9 cellular contexts compared by ENCODE assay signal in genomic region chr1:153357853-153358690, GRCh38. TPM values are rescaled to one million over a fixed set of nuclear protein-coding genes. Genes with fewer than 3 reads are reported as not detected.
DNase-seq lines count a peak whose midpoint lies in the region; ATAC-seq and TF ChIP-seq lines count a peak whose summit lies in the region.
"Had no signal": no experiment of that assay in that cellular context is flagged by ENCODE, and none has a peak within 500 bp of the region (broad histone marks: within the 10 kb centered on the region; RNA-seq: fewer than 3 reads in every experiment).

S100A9 (plus strand) TSS chr1:153357854; CDS start chr1:153358284, 430 bp downstream.

- no peaks in the 10 kb centered on the region for H3K9me3 Mint-ChIP-seq in activated naive CD4-positive, alpha-beta T cell treated with anti-CD3 and anti-CD28 coated beads for 36 hours

- H3K27me3 ChIP-seq in upper lobe of right lung (no peaks in the 10 kb centered on the region), tibial artery (no peaks in the 10 kb centered on the region)

- no peak for DNase-seq in activated naive CD4-positive, alpha-beta T cell treated with anti-CD3 and anti-CD28 coated beads for 36 hours
- DNase-seq in activated naive CD4-positive, alpha-beta T cell treated with Interleukin-2 at 50 U/mL for 16 hours, result no peak
- no peak for DNase-seq in epithelial cell of prostate (ENCODE audit: low read depth, low spot score)
- no peak for DNase-seq in mucosa of gallbladder (ENCODE audit: low spot score)
- DNase-seq in upper lobe of right lung, result no peak
- no peak for DNase-seq in LoVo (ENCODE audit: low spot score)
- no peak for DNase-seq in tibial artery
- no peak for DNase-seq in SW480 (ENCODE audit: low spot score)

- peak within 1 kb of the TSS; percentile 6 for H3K4me3 Mint-ChIP-seq in activated naive CD4-positive, alpha-beta T cell treated with anti-CD3 and anti-CD28 coated beads for 36 hours

- peak within 1 kb of the TSS; percentile 90 for H3K27ac ChIP-seq in epithelial cell of prostate
- H3K27ac ChIP-seq in upper lobe of right lung, result peak within 1 kb of the TSS; percentile 84
- H3K27ac ChIP-seq in tibial artery, result no peak within 1 kb of the TSS

- H3K4me3 ChIP-seq in upper lobe of right lung (peak within 1 kb of the TSS; percentile 40), tibial artery (no peak within 1 kb of the TSS)

- intact Hi-C loops in activated naive CD4-positive, alpha-beta T cell treated with anti-CD3 and anti-CD28 coated beads for 36 hours (cut with micrococcal nuclease), result loop anchor here (10.0 kb wide), 1 partner anchor 417 kb away; the partner anchor contains the start of gene SLC27A3
- intact Hi-C loops in upper lobe of right lung (cut with DNase I), result no loop called here
- intact Hi-C loops in tibial artery (cut with DNase I; ENCODE audit: low total_unique reads), result no loop called here

- no peak for TF ChIP-seq CTCF in upper lobe of right lung (IDR thresholded peaks at IDR 0.05)
- TF ChIP-seq CTCF in tibial artery (IDR thresholded peaks at IDR 0.05), result no peak

- H3K4me1 ChIP-seq in upper lobe of right lung, result peaks cover 17% of the 10 kb centered on the region
- no peaks in the 10 kb centered on the region for H3K4me1 ChIP-seq in tibial artery

- H3K27ac Mint-ChIP-seq in activated naive CD4-positive, alpha-beta T cell treated with anti-CD3 and anti-CD28 coated beads for 36 hours, result peak within 1 kb of the TSS; percentile 0

- peaks cover 18% of the 10 kb centered on the region for H3K4me1 Mint-ChIP-seq in activated naive CD4-positive, alpha-beta T cell treated with anti-CD3 and anti-CD28 coated beads for 36 hours (ENCODE audit: low read depth)

- CTCF ChIA-PET in activated naive CD4-positive, alpha-beta T cell treated with anti-CD3 and anti-CD28 coated beads for 36 hours (lab: Charles Lee), result interaction anchor here (0.7 to 2.4 kb wide), 6 partner anchors 10 to 137 kb away, joined by 3 to 35 read pairs (median 4); partner anchors contain the start of gene PGLYRP4

- H3K36me3 Mint-ChIP-seq in activated naive CD4-positive, alpha-beta T cell treated with anti-CD3 and anti-CD28 coated beads for 36 hours (ENCODE audit: low read depth), result no peaks in the 10 kb centered on the region

- H3K9me3 ChIP-seq in upper lobe of right lung, result no peaks in the 10 kb centered on the region
- H3K9me3 ChIP-seq in tibial artery, result no peaks in the 10 kb centered on the region

- H3K36me3 ChIP-seq in upper lobe of right lung, result no peaks in the 10 kb centered on the region
- no peaks in the 10 kb centered on the region for H3K36me3 ChIP-seq in tibial artery

- H3K27me3 Mint-ChIP-seq in activated naive CD4-positive, alpha-beta T cell treated with anti-CD3 and anti-CD28 coated beads for 36 hours (ENCODE audit: low read depth), result no peaks in the 10 kb centered on the region

- peak; percentile 1 for ATAC-seq in upper lobe of right lung

RNA-seq across cellular contexts. Expression of gene S100A9, which starts in this region (rescaled TPM):
- 1 to 10 TPM; 1.7 to 2.6 TPM for total RNA-seq in activated naive CD4-positive, alpha-beta T cell treated with anti-CD3 and anti-CD28 coated beads for 36 hours
- total RNA-seq in mucosa of gallbladder (19.1 TPM), upper lobe of right lung (418 TPM)
- total RNA-seq: fibroblast of villous mesenchyme had no signal

Comparison
In these comparisons a context has a peak if more than half of its experiments do, and no peak if none do; other contexts are left out.
1. RNA of gene S100A9 (total RNA-seq): 418 TPM in upper lobe of right lung (single experiment); 19.1 TPM in mucosa of gallbladder (single experiment) and 1.7 to 2.6 TPM in activated naive CD4-positive, alpha-beta T cell treated with anti-CD3 and anti-CD28 coated beads for 36 hours; every median in the first group is over 10 times any median in the second.
2. H3K27ac ChIP-seq: peak in epithelial cell of prostate (single experiment) and upper lobe of right lung (single experiment); none in tibial artery (0 of 2).